In genomic region chr5:32103521-32103920, GRCh38 we compare ENCODE assay signal across 8 cellular contexts.
"Had no signal": no experiment of that assay in that cellular context is flagged by ENCODE, and none has a peak within 500 bp of the region (broad histone marks: within the 10 kb centered on the region; RNA-seq: fewer than 3 reads in every experiment).

No MANE protein-coding gene starts in this region.

- H3K27ac ChIP-seq: GM23248 had no signal

- H3K4me3 Mint-ChIP-seq: HFFc6 had no signal

- H3K4me3 ChIP-seq: GM23248, HAP-1, K562 had no signal

- H3K4me1 ChIP-seq: HAP-1 had no signal

- DNase-seq: GM23248, GOT3, H7, HFFc6, IMR-90 had no signal

- H3K9me3 Mint-ChIP-seq: HFFc6 had no signal

- H3K9me3 ChIP-seq: HAP-1 had no signal

- ATAC-seq: HCT116, K562 had no signal

- H2AFZ ChIP-seq: GM23248 had no signal

- H3K27ac Mint-ChIP-seq: HFFc6 had no signal
